ENCODE assay signal across 8 cellular contexts in the genomic region with DNA sequence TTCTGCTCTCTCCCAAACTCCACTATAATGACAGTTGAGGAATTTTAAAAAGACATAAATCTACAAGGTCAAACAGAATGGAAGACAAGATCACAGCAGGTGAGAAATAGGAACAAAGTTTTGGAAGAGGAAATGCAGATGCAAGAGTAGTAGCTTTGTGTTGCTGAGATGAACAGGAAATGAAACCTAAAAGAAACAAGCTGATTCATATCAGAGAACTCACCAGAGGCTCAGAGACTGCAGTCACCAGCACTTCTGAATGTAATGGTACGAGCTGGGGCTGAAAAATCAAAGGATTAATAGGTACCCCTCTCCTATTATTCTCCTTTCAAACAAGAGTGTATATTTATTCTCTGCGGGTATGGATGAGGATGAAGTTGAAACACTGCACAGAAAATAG.
DNase-seq lines count a peak whose midpoint lies in the region; ATAC-seq and TF ChIP-seq lines count a peak whose summit lies in the region.

No MANE protein-coding gene starts in this region.

- in situ Hi-C loops in transverse colon (cut with MboI; ENCODE audit: low pct_ligation_motif_present in 1 of 4, low pct_unique_long_range_greater_than_20kb in 1 of 4, low sequenced_read_pairs in 3 of 4): loop anchor here in 2 of 4 donors (25.0 kb wide), 1 partner anchor 585 kb away; no protein-coding TSS in a partner anchor

- no peaks in the 10 kb centered on the region for H3K9me3 Mint-ChIP-seq in CD8-positive, alpha-beta T cell
- peaks cover 14% of the 10 kb centered on the region for H3K9me3 Mint-ChIP-seq in activated T-helper 2 cell treated with anti-CD3 and anti-CD28 coated beads, Interferon-gamma antibody, Interleukin-2, Interleukin-4, amounts not matched to agents 10 μg/mL and 5 μg/mL and 100 μg/mL, durations not matched to agents 14 hours and 24 hours and 36 hours

- ATAC-seq in CD8-positive, alpha-beta T cell: peak; percentile 41
- peak; percentile 76 for ATAC-seq in GM19372 (IDR thresholded peaks at IDR 0.05; ENCODE audit: low read depth, unreplicated experiment)
- ATAC-seq in HG03135 (IDR thresholded peaks at IDR 0.05; ENCODE audit: unreplicated experiment): peak; percentile 95

- TF ChIP-seq POLR2A in transverse colon (IDR thresholded peaks at IDR 0.05): no peak

- peaks cover 44% of the 10 kb centered on the region for H3K4me1 Mint-ChIP-seq in CD8-positive, alpha-beta T cell (ENCODE audit: low read depth)
- H3K4me1 Mint-ChIP-seq in activated T-helper 2 cell treated with anti-CD3 and anti-CD28 coated beads, Interferon-gamma antibody, Interleukin-2, Interleukin-4, amounts not matched to agents 10 μg/mL and 5 μg/mL and 100 μg/mL, durations not matched to agents 14 hours and 24 hours and 36 hours (ENCODE audit: low read depth): peaks cover 54% of the 10 kb centered on the region

- POLR2A ChIA-PET in CD8-positive, alpha-beta T cell (lab: Charles Lee): interaction anchor here (0.9 to 2.2 kb wide), 3 partner anchors 8 to 460 kb away, joined by 4 to 5 read pairs (median 4); partner anchors contain the start of gene RAP2B

- no peak overlapping the region for H3K27ac ChIP-seq in CD8-positive, alpha-beta T cell (ENCODE audit: low read depth, low read length)
- H3K27ac ChIP-seq in transverse colon: no peak overlapping the region

- WGBS in transverse colon (ENCODE audit: low coverage in 1 of 2), 2 donors: 60 to 74% methylated on average over 2 of the region's 2 CpGs

- H3K36me3 ChIP-seq in CD8-positive, alpha-beta T cell (ENCODE audit: insufficient read depth, low read length): no peaks in the 10 kb centered on the region
- H3K36me3 ChIP-seq in transverse colon: no peaks in the 10 kb centered on the region

- no peak for TF ChIP-seq EP300 in transverse colon (IDR thresholded peaks at IDR 0.05; ENCODE audit: low read depth)

- intact Hi-C loops in CD8-positive, alpha-beta T cell (cut with DNase I, micrococcal nuclease): loop anchor here in 1 of 2 experiments (10.0 kb wide), 1 partner anchor 457 kb away; the partner anchor contains the start of gene RAP2B
- intact Hi-C loops in activated T-helper 2 cell treated with anti-CD3 and anti-CD28 coated beads, Interferon-gamma antibody, Interleukin-2, Interleukin-4, amounts not matched to agents 10 μg/mL and 5 μg/mL and 100 μg/mL, durations not matched to agents 14 hours and 24 hours and 36 hours (cut with micrococcal nuclease): loop anchor here (5.0 to 10.0 kb wide), 4 partner anchors 337 to 703 kb away; partner anchors contain the start of gene DHX36
- intact Hi-C loops in posterior vena cava (cut with DNase I) (no loop called here), transverse colon (cut with DNase I; ENCODE audit: low total_unique reads) (no loop called here)

- H3K4me3 Mint-ChIP-seq in CD8-positive, alpha-beta T cell: peak overlapping the region; percentile 12
- H3K4me3 Mint-ChIP-seq in activated T-helper 2 cell treated with anti-CD3 and anti-CD28 coated beads, Interferon-gamma antibody, Interleukin-2, Interleukin-4, amounts not matched to agents 10 μg/mL and 5 μg/mL and 100 μg/mL, durations not matched to agents 14 hours and 24 hours and 36 hours (ENCODE audit: low read depth): peak overlapping the region; percentile 47

- DNase-seq in CD8-positive, alpha-beta T cell: no peak
- no peak for DNase-seq in activated T-helper 2 cell treated with anti-CD3 and anti-CD28 coated beads, Interferon-gamma antibody, Interleukin-2, Interleukin-4, amounts not matched to agents 10 μg/mL and 5 μg/mL and 100 μg/mL, durations not matched to agents 14 hours and 24 hours and 36 hours (ENCODE audit: low spot score)
- no peak for DNase-seq in posterior vena cava (ENCODE audit: low spot score)
- no peak for DNase-seq in transverse colon
- no peak for DNase-seq in NCI-H146 (lab: John Stamatoyannopoulos, UW)
- DNase-seq in NCI-H2029 (lab: John Stamatoyannopoulos, UW): no peak

- no peaks in the 10 kb centered on the region for H3K27me3 Mint-ChIP-seq in CD8-positive, alpha-beta T cell (ENCODE audit: low read depth)
- no peaks in the 10 kb centered on the region for H3K27me3 Mint-ChIP-seq in activated T-helper 2 cell treated with anti-CD3 and anti-CD28 coated beads, Interferon-gamma antibody, Interleukin-2, Interleukin-4, amounts not matched to agents 10 μg/mL and 5 μg/mL and 100 μg/mL, durations not matched to agents 14 hours and 24 hours and 36 hours (ENCODE audit: low read depth)

- H3K4me3 ChIP-seq in CD8-positive, alpha-beta T cell (ENCODE audit: low read depth, low read length): no peak overlapping the region
- no peak overlapping the region for H3K4me3 ChIP-seq in transverse colon

- CTCF ChIA-PET in CD8-positive, alpha-beta T cell (lab: Charles Lee): interaction anchor here (0.9 to 1.6 kb wide), 2 partner anchors 12 to 458 kb away, joined by 3 read pairs; no protein-coding TSS in a partner anchor

- no peaks in the 10 kb centered on the region for H3K36me3 Mint-ChIP-seq in CD8-positive, alpha-beta T cell
- peaks cover 18% of the 10 kb centered on the region for H3K36me3 Mint-ChIP-seq in activated T-helper 2 cell treated with anti-CD3 and anti-CD28 coated beads, Interferon-gamma antibody, Interleukin-2, Interleukin-4, amounts not matched to agents 10 μg/mL and 5 μg/mL and 100 μg/mL, durations not matched to agents 14 hours and 24 hours and 36 hours (ENCODE audit: low read depth)

- H3K9me3 ChIP-seq in CD8-positive, alpha-beta T cell (ENCODE audit: low read length): no peaks in the 10 kb centered on the region
- H3K9me3 ChIP-seq in transverse colon: no peaks in the 10 kb centered on the region

- no peak for TF ChIP-seq CTCF in CD8-positive, alpha-beta T cell (IDR thresholded peaks at IDR 0.05)
- no peak for TF ChIP-seq CTCF in transverse colon (IDR thresholded peaks at IDR 0.05)

- H3K27me3 ChIP-seq in CD8-positive, alpha-beta T cell (ENCODE audit: insufficient read depth, low read length): no peaks in the 10 kb centered on the region
- H3K27me3 ChIP-seq in transverse colon: no peaks in the 10 kb centered on the region

- peaks cover 36% of the 10 kb centered on the region for H3K4me1 ChIP-seq in CD8-positive, alpha-beta T cell (ENCODE audit: insufficient read depth, low read length)
- H3K4me1 ChIP-seq in transverse colon: no peaks in the 10 kb centered on the region

- H3K27ac Mint-ChIP-seq in CD8-positive, alpha-beta T cell: peak overlapping the region; percentile 49
- peak overlapping the region; percentile 89 for H3K27ac Mint-ChIP-seq in activated T-helper 2 cell treated with anti-CD3 and anti-CD28 coated beads, Interferon-gamma antibody, Interleukin-2, Interleukin-4, amounts not matched to agents 10 μg/mL and 5 μg/mL and 100 μg/mL, durations not matched to agents 14 hours and 24 hours and 36 hours

Comparison
In these comparisons a context has a peak if more than half of its experiments do, and no peak if none do; other contexts are left out.
1. ATAC-seq: peak in every context shown above with its lines; median percentile 95 in HG03135; 76 in GM19372; 41 in CD8-positive, alpha-beta T cell.